Comparison of ENCODE assay signal across 9 cellular contexts in genomic region chrX:43836435-43837184, GRCh38. TPM values are rescaled to one million over a fixed set of nuclear protein-coding genes. Genes with fewer than 3 reads are reported as not detected.
DNase-seq lines count a peak whose midpoint lies in the region; ATAC-seq, FAIRE-seq and TF ChIP-seq lines count a peak whose summit lies in the region.
"Had no signal": no experiment of that assay in that cellular context is flagged by ENCODE, and none has a peak within 500 bp of the region (broad histone marks: within the 10 kb centered on the region; RNA-seq: fewer than 3 reads in every experiment).

No MANE protein-coding gene starts in this region.

- SMC1A ChIA-PET in GM12878 (lab: Charles Lee; ENCODE audit: uncharacterized antibody, unreplicated experiment), result interaction anchor here (0.6 to 1.1 kb wide), 4 partner anchors 23 to 1102 kb away, joined by 3 to 10 read pairs (median 3); no protein-coding TSS in a partner anchor

- no peaks in the 10 kb centered on the region for H3K27me3 ChIP-seq in DOHH2 (ENCODE audit: control insufficient read depth, low read length)
- H3K27me3 ChIP-seq in GM12878 (replicated peaks in 1 of 2; ENCODE audit: control insufficient read depth in 2 of 2, insufficient read depth in 2 of 2, low read length in 1 of 2), result no peaks in the 10 kb centered on the region

- no peak overlapping the region for H3K4me3 Mint-ChIP-seq in activated CD4-positive, alpha-beta T cell treated with anti-CD3 and anti-CD28 coated beads, Interleukin-2, amount 10 ng/mL, durations not matched to agents 7 days and 5 days
- H3K4me3 Mint-ChIP-seq: memory B cell had no signal

- TF ChIP-seq EP300 in GM12878 (IDR thresholded peaks at IDR 0.05; ENCODE audit: borderline replicate concordance in 1 of 2, control insufficient read depth in 1 of 2, low read depth in 2 of 2, low read length in 2 of 2), result no peak

- H3K27ac Mint-ChIP-seq in activated CD4-positive, alpha-beta T cell treated with anti-CD3 and anti-CD28 coated beads, Interleukin-2, amount 10 ng/mL, durations not matched to agents 7 days and 5 days, result no peak overlapping the region
- H3K27ac Mint-ChIP-seq: memory B cell had no signal

- intact Hi-C loops in GM12878 (cut with micrococcal nuclease; ENCODE audit: unreplicated experiment), result loop anchor here (5.0 kb wide), 1 partner anchor 406 kb away; no protein-coding TSS in a partner anchor

- POLR2A ChIA-PET in GM12878 (lab: Charles Lee), result no interaction called here
- POLR2A ChIA-PET in activated CD4-positive, alpha-beta T cell treated with anti-CD3 and anti-CD28 coated beads, Interleukin-2, amount 10 ng/mL, durations not matched to agents 7 days and 5 days (lab: Charles Lee), result no interaction called here

- FAIRE-seq in GM12878 (lab: Jason Lieb, UNC), result no peak

- no peak overlapping the region for H3K9ac ChIP-seq in GM12878 (ENCODE audit: control insufficient read depth, insufficient read depth, low read length)

- no peaks in the 10 kb centered on the region for H3K79me2 ChIP-seq in DOHH2 (ENCODE audit: control insufficient read depth, low read length)
- no peaks in the 10 kb centered on the region for H3K79me2 ChIP-seq in GM12878 (ENCODE audit: control insufficient read depth, insufficient read depth, low read length)

- H3K9me2 ChIP-seq in DOHH2 (replicated peaks; ENCODE audit: control insufficient read depth, low read length), result no peaks in the 10 kb centered on the region

- CTCF ChIA-PET in GM12878 (lab: Yijun Ruan, JAX), result interaction anchor here (1.1 to 3.5 kb wide), 4 partner anchors 43 to 1351 kb away, joined by 3 to 22 read pairs (median 4); no protein-coding TSS in a partner anchor
- CTCF ChIA-PET in activated CD4-positive, alpha-beta T cell treated with anti-CD3 and anti-CD28 coated beads, Interleukin-2, amount 10 ng/mL, durations not matched to agents 7 days and 5 days (lab: Charles Lee), result no interaction called here

- in situ Hi-C loops in GM12878 (cut with MboI), result no loop called here

- H3K27me3 Mint-ChIP-seq in activated CD4-positive, alpha-beta T cell treated with anti-CD3 and anti-CD28 coated beads, Interleukin-2, amount 10 ng/mL, durations not matched to agents 7 days and 5 days, result no peaks in the 10 kb centered on the region

- H3K4me1 ChIP-seq in DOHH2 (ENCODE audit: control insufficient read depth, low read length), result no peaks in the 10 kb centered on the region
- H3K4me1 ChIP-seq in GM12878 (ENCODE audit: control insufficient read depth, insufficient read depth, low read length), result no peaks in the 10 kb centered on the region

- H3K9me3 ChIP-seq in DOHH2 (ENCODE audit: control insufficient read depth, insufficient read depth, low read length) (no peaks in the 10 kb centered on the region), GM12878 (replicated peaks; ENCODE audit: control insufficient read depth, insufficient read depth, low read length) (no peaks in the 10 kb centered on the region)

- H3K27ac ChIP-seq in DOHH2 (ENCODE audit: low read depth, low read length) (no peak overlapping the region), GM12878 (ENCODE audit: control insufficient read depth, insufficient read depth) (no peak overlapping the region)

- TF ChIP-seq CTCF in DOHH2 (IDR thresholded peaks at IDR 0.05; ENCODE audit: low read depth, low read length, poor library complexity, severe bottlenecking), result peak; percentile 32
- peak; percentile 43 for TF ChIP-seq CTCF in LNCaP clone FGC (IDR thresholded peaks at IDR 0.05; ENCODE audit: control insufficient read depth, extremely low read depth, insufficient read depth)
- TF ChIP-seq CTCF in GM12878 (IDR thresholded peaks at IDR 0.05 in 2 of 3, conservative IDR thresholded peaks at IDR 0.05 in 1 of 3; ENCODE audit: control insufficient read depth in 2 of 3, extremely low read depth in 1 of 3, insufficient read depth in 1 of 3, low read depth in 3 of 3, low read length in 3 of 3), result peak; percentile 36 to 51 (median 50); a peak in 4 of 6 replicates

- 22% methylated on average over 3 of the region's 3 CpGs for WGBS in GM12878 (ENCODE audit: insufficient coverage, insufficient replicate concordance, low lambda C conversion rate, missing lambda C conversion rate)

- no peaks in the 10 kb centered on the region for H4K20me1 ChIP-seq in DOHH2 (ENCODE audit: control insufficient read depth, insufficient read depth, low read depth, low read length)
- no peaks in the 10 kb centered on the region for H4K20me1 ChIP-seq in GM12878 (ENCODE audit: control insufficient read depth, insufficient read depth)

- RAD21 ChIA-PET in GM12878 (lab: Charles Lee; ENCODE audit: unreplicated experiment), result interaction anchor here (0.9 to 1.2 kb wide), 2 partner anchors 11 to 406 kb away, joined by 3 to 5 read pairs; no protein-coding TSS in a partner anchor

- no TSS peak for BruUV-seq in GM12878 (replicated peaks; lab: Mats Ljungman, UMichigan)

- no peak overlapping the region for H3K4me3 ChIP-seq in DOHH2 (ENCODE audit: low read length)
- H3K4me3 ChIP-seq in LNCaP clone FGC (ENCODE audit: low read depth, low read length), result no peak overlapping the region
- no peak overlapping the region for H3K4me3 ChIP-seq in GM12878

- no peak overlapping the region for H2AFZ ChIP-seq in GM12878 (ENCODE audit: control insufficient read depth, low read depth, low read length)

- no peaks in the 10 kb centered on the region for H3K4me1 Mint-ChIP-seq in activated CD4-positive, alpha-beta T cell treated with anti-CD3 and anti-CD28 coated beads, Interleukin-2, amount 10 ng/mL, durations not matched to agents 7 days and 5 days
- H3K4me1 Mint-ChIP-seq: memory B cell had no signal

- no peaks in the 10 kb centered on the region for H3K9me3 Mint-ChIP-seq in activated CD4-positive, alpha-beta T cell treated with anti-CD3 and anti-CD28 coated beads, Interleukin-2, amount 10 ng/mL, durations not matched to agents 7 days and 5 days
- H3K9me3 Mint-ChIP-seq: memory B cell had no signal

- no peaks in the 10 kb centered on the region for H3K36me3 ChIP-seq in DOHH2 (ENCODE audit: control insufficient read depth, low read length)
- no peaks in the 10 kb centered on the region for H3K36me3 ChIP-seq in GM12878 (ENCODE audit: control insufficient read depth in 2 of 2, insufficient read depth in 2 of 2, low read length in 1 of 2)

- H3K36me3 Mint-ChIP-seq in activated CD4-positive, alpha-beta T cell treated with anti-CD3 and anti-CD28 coated beads, Interleukin-2, amount 10 ng/mL, durations not matched to agents 7 days and 5 days (ENCODE audit: low read depth), result no peaks in the 10 kb centered on the region
- H3K36me3 Mint-ChIP-seq: memory B cell had no signal

- H3K4me2 ChIP-seq in DOHH2 (ENCODE audit: low read length) (no peak overlapping the region), GM12878 (ENCODE audit: control insufficient read depth, insufficient read depth) (no peak overlapping the region)

- no peaks in the 10 kb centered on the region for H3F3A ChIP-seq in DOHH2 (ENCODE audit: control insufficient read depth, insufficient read depth)

- peak; percentile 48; the same call in 1 of the 3 replicates for ATAC-seq in GM12878
- no peak for ATAC-seq in GM21723 (IDR thresholded peaks at IDR 0.05; ENCODE audit: unreplicated experiment)
- ATAC-seq in GM18520 (IDR thresholded peaks at IDR 0.05; ENCODE audit: unreplicated experiment), result no peak
- ATAC-seq in stimulated activated naive CD8-positive, alpha-beta T cell treated with anti-CD3 and anti-CD28 coated beads, Interleukin-15, Interleukin-2, amounts not matched to agents 100 U/mL and 50 U/mL, for 24 hours, result no peak

- TF ChIP-seq RAD21 in GM12878 (IDR thresholded peaks at IDR 0.05; ENCODE audit: insufficient read depth, low read depth, low read length), result peak; percentile 54

- TF ChIP-seq POLR2A in GM12878 (IDR thresholded peaks at IDR 0.05; ENCODE audit: low read depth, low read length), result no peak

- DNase-seq in LNCaP clone FGC (ENCODE audit: low read depth), result peak; percentile 14
- DNase-seq in GM12878 (ENCODE audit: low read depth, low spot score), result no peak
- DNase-seq in medulla oblongata (ENCODE audit: extremely low spot score), result peak; percentile 34
- DNase-seq in stimulated activated naive CD8-positive, alpha-beta T cell treated with anti-CD3 and anti-CD28 coated beads, Interleukin-15, Interleukin-2, amounts not matched to agents 100 U/mL and 50 U/mL, for 24 hours, result no peak
- no peak for DNase-seq in activated CD4-positive, alpha-beta T cell treated with anti-CD3 and anti-CD28 coated beads, Interleukin-2, amount 10 ng/mL, durations not matched to agents 7 days and 5 days

TF ChIP-seq in GM12878, 131 proteins besides CTCF, POLR2A, EP300 and RAD21 (continues in another document):
- TF ChIP-seq TAF1 (IDR thresholded peaks at IDR 0.05; ENCODE audit: borderline replicate concordance, low read depth, low read length) (no peak), HDAC2 (IDR thresholded peaks at IDR 0.05) (no peak), USF1 (IDR thresholded peaks at IDR 0.05; ENCODE audit: borderline replicate concordance, extremely low read length, insufficient read depth, low read depth, low read length) (no peak), SUPT20H (IDR thresholded peaks at IDR 0.05; ENCODE audit: borderline replicate concordance, control insufficient read depth, low read depth, low read length) (no peak)

RNA-seq across cellular contexts. Expression of gene MAOB, which starts 45.6 kb away (rescaled TPM):
- total RNA-seq in GM12878 (2013; cell fraction: nucleolus; rRNA removed), result not detected in 2 replicates
- total RNA-seq in GM12878 (2014; rRNA removed) (not detected in 2 replicates), GM12878 (2014; rRNA removed; fragmentation: Illumina TruSeq; extraction: Trizol) (not detected in 2 replicates), GM12878 (2021) (0.21 TPM in 1 of 2 replicates, not detected in the other)
- not detected for polyA plus RNA-seq in GM12878 (2011; ENCODE audit: low read depth)
- polyA plus RNA-seq in GM12878 (2011; rRNA removed) (not detected in 2 replicates), GM12878 (2014; fragmentation: Illumina TruSeq; extraction: Trizol) (not detected in 2 replicates), GM12878 (2014; fragmentation: Nextera tagmentation; extraction: Ambion mirVana) (not detected), GM12878 (2014; rRNA removed) (not detected in 2 replicates), GM12878 (2016; fragmentation: Nextera tagmentation; extraction: Ambion mirVana) (not detected)
- not detected in 2 replicates for polyA plus RNA-seq in GM12878 (2011; cell fraction: cytosol; rRNA removed)
- polyA plus RNA-seq in GM12878 (2011; cell fraction: nucleus; rRNA removed), result not detected in 2 replicates
- not detected in 2 replicates for polyA plus RNA-seq in GM12878 (2012)
- polyA minus RNA-seq in GM12878 (2011; rRNA and poly(A)+ RNA removed), result not detected in 2 replicates
- polyA minus RNA-seq in GM12878 (2011; cell fraction: cytosol; rRNA and poly(A)+ RNA removed), result not detected in 2 replicates
- polyA minus RNA-seq in GM12878 (2011; cell fraction: nucleus; rRNA and poly(A)+ RNA removed), result not detected in 2 replicates
- total RNA-seq in activated CD4-positive, alpha-beta T cell treated with anti-CD3 and anti-CD28 coated beads, Interleukin-2, amount 10 ng/mL, durations not matched to agents 7 days and 5 days, result not detected

Comparison
In these comparisons a context has a peak if more than half of its experiments do, and no peak if none do; other contexts are left out.
1. DNase-seq: peak in LNCaP clone FGC (single experiment) and medulla oblongata (single experiment); none in GM12878 (single experiment), stimulated activated naive CD8-positive, alpha-beta T cell treated with anti-CD3 and anti-CD28 coated beads, Interleukin-15, Interleukin-2, amounts not matched to agents 100 U/mL and 50 U/mL, for 24 hours (single experiment) and activated CD4-positive, alpha-beta T cell treated with anti-CD3 and anti-CD28 coated beads, Interleukin-2, amount 10 ng/mL, durations not matched to agents 7 days and 5 days (single experiment).
2. Peak in every context shown above with its lines, with median percentiles within 50 percentile points of each other: CTCF ChIP-seq.